ENCODE assay signal across 19 cellular contexts in the genomic region with DNA sequence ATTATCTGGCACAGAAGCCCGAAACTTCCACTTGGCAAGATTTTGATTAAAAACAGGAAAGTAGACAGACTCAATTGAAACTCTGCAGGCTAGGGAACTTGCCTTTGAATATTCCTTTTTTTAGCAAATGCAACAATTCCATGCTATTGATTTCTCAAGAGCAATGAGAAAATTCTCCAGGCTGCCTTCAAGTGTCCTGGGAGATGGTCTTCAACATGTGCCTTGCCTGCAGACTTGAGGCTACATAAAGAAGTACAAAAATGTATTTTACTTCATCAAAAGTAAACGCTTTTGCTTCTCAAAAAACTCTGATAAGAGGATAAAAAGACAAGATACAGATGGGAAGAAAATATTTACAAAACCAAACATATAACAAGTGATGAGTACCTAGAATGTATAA. TPM values are rescaled to one million over a fixed set of nuclear protein-coding genes. Genes with fewer than 3 reads are reported as not detected.
A peak's percentile ranks its signal among the peaks of the same experiment; 100 is the strongest.
DNase-seq lines count a peak whose midpoint lies in the region; ATAC-seq, FAIRE-seq and TF ChIP-seq lines count a peak whose summit lies in the region.
"Had no signal": no experiment of that assay in that cellular context is flagged by ENCODE, and none has a peak within 500 bp of the region (broad histone marks: within the 10 kb centered on the region; RNA-seq: fewer than 3 reads in every experiment).

No MANE protein-coding gene starts in this region.

- H3K27me3 ChIP-seq in endothelial cell of umbilical vein (ENCODE audit: control insufficient read depth in 2 of 2, insufficient read depth in 2 of 2, low read length in 2 of 2) (no peaks in the 10 kb centered on the region), foreskin keratinocyte (no peaks in the 10 kb centered on the region)

- no peak overlapping the region for H3K4me2 ChIP-seq in endothelial cell of umbilical vein (ENCODE audit: insufficient read depth, low read length)

- no peaks in the 10 kb centered on the region for H3K9me1 ChIP-seq in endothelial cell of umbilical vein (replicated peaks; ENCODE audit: control insufficient read depth, extremely low read depth, insufficient read depth, low read length)

- H3K4me3 Mint-ChIP-seq in nephron, result no peak overlapping the region
- H3K4me3 Mint-ChIP-seq: CD4-positive, alpha-beta memory T cell; HFFc6 had no signal

- peak overlapping the region in 2 of 3 experiments; percentile 66 to 69 for H3K27ac Mint-ChIP-seq in nephron
- H3K27ac Mint-ChIP-seq: CD4-positive, alpha-beta memory T cell; HFFc6 had no signal

- H3K27ac ChIP-seq in endothelial cell of umbilical vein (ENCODE audit: insufficient read depth, low read depth, low read length) (no peak overlapping the region), foreskin keratinocyte (peak overlapping the region; percentile 45)

- H3K9me3 ChIP-seq in endothelial cell of umbilical vein (replicated peaks; ENCODE audit: control insufficient read depth, insufficient read depth, low read length), result no peaks in the 10 kb centered on the region
- H3K9me3 ChIP-seq: HAP-1 had no signal

- no peaks in the 10 kb centered on the region for H3K36me3 Mint-ChIP-seq in nephron (ENCODE audit: low read depth)
- H3K36me3 Mint-ChIP-seq: CD4-positive, alpha-beta memory T cell had no signal

- TF ChIP-seq CTCF in endothelial cell of umbilical vein (IDR thresholded peaks at IDR 0.05; ENCODE audit: extremely low read depth in 1 of 2, insufficient read depth in 1 of 2, low read depth in 1 of 2, low read length in 2 of 2), result no peak
- no peak for TF ChIP-seq CTCF in foreskin keratinocyte (conservative IDR thresholded peaks at IDR 0.05)
- no peak for TF ChIP-seq CTCF in nephron (IDR thresholded peaks at IDR 0.05; ENCODE audit: unreplicated experiment in 3 of 3)

- no TSS peak for BruUV-seq in endothelial cell of umbilical vein (replicated peaks; lab: Mats Ljungman, UMichigan)

- POLR2A ChIA-PET in endothelial cell of umbilical vein (lab: Charles Lee), result no interaction called here

- ATAC-seq in foreskin keratinocyte (no peak), HG02763 (IDR thresholded peaks at IDR 0.05; ENCODE audit: unreplicated experiment) (no peak), HG02623 (IDR thresholded peaks at IDR 0.05; ENCODE audit: unreplicated experiment) (no peak)

- H3K4me1 ChIP-seq in endothelial cell of umbilical vein (ENCODE audit: control insufficient read depth, extremely low read depth, insufficient read depth, low read length) (no peaks in the 10 kb centered on the region), foreskin keratinocyte (peaks cover 12% of the 10 kb centered on the region)
- H3K4me1 ChIP-seq: HAP-1 had no signal

- CTCF ChIA-PET in endothelial cell of umbilical vein (lab: Charles Lee), result no interaction called here

- intact Hi-C loops in endothelial cell of umbilical vein (cut with micrococcal nuclease), result no loop called here

- FAIRE-seq in endothelial cell of umbilical vein (lab: Jason Lieb, UNC), result no peak
- FAIRE-seq: GM12892, H54 had no signal

- H3K4me3 ChIP-seq in endothelial cell of umbilical vein (replicated peaks in 1 of 3; ENCODE audit: insufficient read depth in 1 of 3, low read depth in 1 of 3, low read length in 3 of 3), result no peak overlapping the region
- H3K4me3 ChIP-seq: HAP-1 had no signal

- dilution Hi-C loops in endothelial cell of umbilical vein (cut with MboI; ENCODE audit: extremely low pct_ligation_motif_present, low sequenced_read_pairs), result no loop called here

- H3K27me3 Mint-ChIP-seq in nephron (ENCODE audit: low read depth), result peaks cover 7% of the 10 kb centered on the region

- no peaks in the 10 kb centered on the region for H3K9me3 Mint-ChIP-seq in nephron
- H3K9me3 Mint-ChIP-seq: CD4-positive, alpha-beta memory T cell; HFFc6 had no signal

- TF ChIP-seq POLR2A in endothelial cell of umbilical vein (IDR thresholded peaks at IDR 0.05; ENCODE audit: low read depth, low read length), result no peak

- peaks cover 19% of the 10 kb centered on the region for H3K4me1 Mint-ChIP-seq in nephron
- H3K4me1 Mint-ChIP-seq: CD4-positive, alpha-beta memory T cell had no signal

- peak; percentile 57 for DNase-seq in endothelial cell of umbilical vein (ENCODE audit: low read depth, low spot score)
- DNase-seq in foreskin keratinocyte, result no peak
- DNase-seq in SIG-M5 treated with dmso at 0.1 percent for 504 hours (lab: John Stamatoyannopoulos, UW; ENCODE audit: unreplicated experiment), result no peak
- DNase-seq: C1 segment of cervical spinal cord; Calu3; CD4-positive, alpha-beta memory T cell; COR-L47; DMS53; DMS79 treated with DMSO at 0.1 percent for 48 hours; GF-D8; GOT3; HFFc6 had no signal

- no peaks in the 10 kb centered on the region for H3K36me3 ChIP-seq in endothelial cell of umbilical vein (ENCODE audit: control insufficient read depth in 2 of 2, extremely low read depth in 1 of 2, insufficient read depth in 2 of 2, low read length in 2 of 2)
- H3K36me3 ChIP-seq: HAP-1 had no signal

- H3K9ac ChIP-seq in endothelial cell of umbilical vein (replicated peaks; ENCODE audit: extremely low read depth, insufficient read depth, low read length), result no peak overlapping the region

- H3K79me2 ChIP-seq in endothelial cell of umbilical vein (ENCODE audit: control insufficient read depth, insufficient read depth, low read length), result no peaks in the 10 kb centered on the region

- H2AFZ ChIP-seq in endothelial cell of umbilical vein (ENCODE audit: low read depth, low read length), result no peak overlapping the region

- H4K20me1 ChIP-seq in endothelial cell of umbilical vein (replicated peaks; ENCODE audit: control insufficient read depth, extremely low read depth, insufficient read depth, low read length), result no peaks in the 10 kb centered on the region

TF ChIP-seq in endothelial cell of umbilical vein, 7 proteins besides CTCF, POLR2A, EP300 and RAD21:
- TF ChIP-seq GATA2 (IDR thresholded peaks at IDR 0.05; ENCODE audit: insufficient read depth, insufficient read length, low read depth, low read length) (no peak), MYC (IDR thresholded peaks at IDR 0.05; ENCODE audit: low read depth, low read length) (no peak), EZH2 (IDR thresholded peaks at IDR 0.05; ENCODE audit: borderline replicate concordance, low read depth, low read length, severe bottlenecking) (no peak), FOS (IDR thresholded peaks at IDR 0.05; ENCODE audit: borderline replicate concordance, insufficient read depth, low read length) (no peak), POLR2AphosphoS5 (IDR thresholded peaks at IDR 0.05; ENCODE audit: insufficient read depth, low read depth, low read length) (no peak), JUN (IDR thresholded peaks at IDR 0.05; ENCODE audit: borderline replicate concordance, insufficient read depth, insufficient read length, low read depth) (no peak)
- TF ChIP-seq, protein P1, sequence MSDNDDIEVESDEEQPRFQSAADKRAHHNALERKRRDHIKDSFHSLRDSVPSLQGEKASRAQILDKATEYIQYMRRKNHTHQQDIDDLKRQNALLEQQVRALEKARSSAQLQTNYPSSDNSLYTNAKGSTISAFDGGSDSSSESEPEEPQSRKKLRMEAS (IDR thresholded peaks at IDR 0.05; ENCODE audit: insufficient read depth, insufficient read length), result no peak

RNA-seq across cellular contexts. Expression of a gene that starts 9.2 kb away (rescaled TPM):
- total RNA-seq in endothelial cell of umbilical vein, result 30.4 and 45.7 TPM in 2 replicates
- 9.1 and 13.5 TPM in 2 replicates for polyA plus RNA-seq in endothelial cell of umbilical vein
- 13.1 and 13.2 TPM in 2 replicates for polyA plus RNA-seq in endothelial cell of umbilical vein (2011; cell fraction: cytosol; rRNA removed)
- 14.3 and 15.6 TPM in 2 replicates for polyA plus RNA-seq in endothelial cell of umbilical vein (2011; cell fraction: nucleus; rRNA removed)
- 14.4 and 16.0 TPM in 2 replicates for polyA plus RNA-seq in endothelial cell of umbilical vein (2012)
- polyA minus RNA-seq in endothelial cell of umbilical vein, result 24.6 and 29.7 TPM in 2 replicates
- not detected for polyA minus RNA-seq in endothelial cell of umbilical vein (2011; cell fraction: cytosol; rRNA and poly(A)+ RNA removed)
- 20.1 and 21.7 TPM in 2 replicates for polyA minus RNA-seq in endothelial cell of umbilical vein (2011; cell fraction: nucleus; rRNA and poly(A)+ RNA removed)
- total RNA-seq in foreskin keratinocyte, result 13.3 and 17.7 TPM in 2 replicates
- 4.0 and 4.9 TPM in 2 replicates for polyA plus RNA-seq in foreskin keratinocyte
- total RNA-seq: HFFc6 had no signal
- polyA plus RNA-seq: BJ had no signal
